Comparison of ENCODE assay signal across 28 cellular contexts in genomic region chr6:29762051-29762450, GRCh38. TPM values are rescaled to one million over a fixed set of nuclear protein-coding genes. Genes with fewer than 3 reads are reported as not detected.
"Had no signal": no experiment of that assay in that cellular context is flagged by ENCODE, and none has a peak within 500 bp of the region (broad histone marks: within the 10 kb centered on the region; RNA-seq: fewer than 3 reads in every experiment).

No MANE protein-coding gene starts in this region.

- H3K27ac ChIP-seq: adrenal gland, ascending aorta, brain microvascular endothelial cell, esophagus squamous epithelium, gastroesophageal sphincter, heart left ventricle, spleen, testis, vagina had no signal

- H3K4me1 ChIP-seq: adrenal gland, gastroesophageal sphincter, testis, vagina had no signal

- H3K36me3 Mint-ChIP-seq: naive B cell, T-cell, WTC11 had no signal

- H3K4me3 ChIP-seq: adrenal gland, ascending aorta, esophagus squamous epithelium, gastroesophageal sphincter, heart left ventricle, spleen, testis, vagina had no signal

- ATAC-seq: effector memory CD8-positive, alpha-beta T cell; gastroesophageal sphincter; left colon; T-cell; WTC11 had no signal

- H3K27ac Mint-ChIP-seq: activated naive CD8-positive, alpha-beta T cell; activated T-helper 2 cell treated with anti-CD3 and anti-CD28 coated beads, Interferon-gamma antibody, Interleukin-2, Interleukin-4, amounts not matched to agents 10 μg/mL and 5 μg/mL and 100 μg/mL, durations not matched to agents 14 hours and 24 hours and 36 hours; effector memory CD8-positive, alpha-beta T cell; naive B cell; progenitor cell of endocrine pancreas; T-cell; WTC11 had no signal

- H3K36me3 ChIP-seq: adrenal gland, ascending aorta, brain microvascular endothelial cell, esophagus squamous epithelium, gastroesophageal sphincter, heart left ventricle, spleen, vagina had no signal

- H3K4me3 Mint-ChIP-seq: activated naive CD8-positive, alpha-beta T cell; effector memory CD8-positive, alpha-beta T cell; naive B cell; neural crest cell; T-cell; WTC11 had no signal

- DNase-seq: activated CD4-positive, alpha-beta T cell treated with anti-CD3 and anti-CD28 coated beads for 4 hours; activated CD4-positive, alpha-beta T cell treated with anti-CD3 and anti-CD28 coated beads, Interleukin-2, amount 50 U/mL, for 48 hours; activated naive CD4-positive, alpha-beta T cell; adrenal gland; brain microvascular endothelial cell; central memory CD4-positive, alpha-beta T cell; effector memory CD8-positive, alpha-beta T cell; esophagus squamous epithelium; heart left ventricle; left colon; mesendoderm; naive B cell; spleen; stimulated activated CD4-positive, alpha-beta T cell treated with anti-CD3 and anti-CD28 coated beads, Interleukin-4, amount 100 ng/mL, for 1 hour; stimulated activated naive CD4-positive, alpha-beta T cell; T-cell; testis; trophoblast cell had no signal

- FAIRE-seq: colon, islet of Langerhans had no signal

- H3K9me3 Mint-ChIP-seq: activated T-helper 2 cell treated with anti-CD3 and anti-CD28 coated beads, Interferon-gamma antibody, Interleukin-2, Interleukin-4, amounts not matched to agents 10 μg/mL and 5 μg/mL and 100 μg/mL, durations not matched to agents 14 hours and 24 hours and 36 hours; effector memory CD8-positive, alpha-beta T cell; naive B cell; neural crest cell; T-cell had no signal

- H3K27me3 ChIP-seq: adrenal gland, ascending aorta, brain microvascular endothelial cell, heart left ventricle, spleen, testis, vagina had no signal

- H3K9me3 ChIP-seq: adrenal gland, ascending aorta, esophagus squamous epithelium, gastroesophageal sphincter, heart left ventricle, spleen, testis, vagina had no signal

RNA-seq across cellular contexts. Expression of gene HLA-F, which starts 38.8 kb away (rescaled TPM):
- total RNA-seq: progenitor cell of endocrine pancreas had no signal
